1 cellular context compared by ENCODE assay signal in the genomic region with DNA sequence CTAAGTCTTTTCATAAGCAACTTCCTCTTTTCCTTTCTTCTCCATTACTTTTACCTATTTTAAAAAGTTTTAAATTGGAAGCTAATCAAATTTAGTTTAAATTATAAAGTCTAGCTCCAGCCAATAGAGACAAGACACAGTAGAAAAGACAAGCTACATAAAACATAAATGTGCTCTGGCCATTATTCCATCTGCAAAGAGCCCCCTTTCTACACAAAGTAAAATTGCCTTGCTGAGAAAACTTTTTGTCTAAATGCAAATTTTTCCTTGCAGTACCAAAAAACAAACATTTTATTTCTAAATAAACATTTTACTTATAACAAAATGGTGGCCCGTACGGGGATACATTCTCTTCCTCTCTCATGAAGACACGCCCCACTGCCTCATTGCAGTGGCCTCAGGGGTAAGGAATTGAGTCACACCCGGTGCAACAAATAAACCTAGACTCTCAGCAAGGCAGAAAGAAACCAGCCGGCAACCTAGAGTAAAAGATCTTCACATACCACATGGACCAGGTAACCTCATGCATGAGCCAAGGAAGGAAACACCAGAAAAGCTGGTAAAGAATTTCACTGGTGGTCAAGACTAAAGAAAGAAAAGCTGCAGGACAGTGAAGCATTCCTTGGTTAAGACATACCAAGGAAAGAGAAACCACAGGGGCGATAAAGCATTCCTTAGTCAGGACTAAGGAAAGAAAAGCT.
TF ChIP-seq lines count a peak whose summit lies in the region.

No MANE protein-coding gene starts in this region.

TF ChIP-seq in WTC11, 78 proteins besides CTCF, POLR2A, EP300 and RAD21 (continued from another document):
- no peak for TF ChIP-seq JAZF1 (CRISPR knock-in tag; IDR thresholded peaks at IDR 0.05)
- TF ChIP-seq ZNF263 (CRISPR knock-in tag; IDR thresholded peaks at IDR 0.05; ENCODE audit: low read depth), result no peak
- TF ChIP-seq, protein P1, sequence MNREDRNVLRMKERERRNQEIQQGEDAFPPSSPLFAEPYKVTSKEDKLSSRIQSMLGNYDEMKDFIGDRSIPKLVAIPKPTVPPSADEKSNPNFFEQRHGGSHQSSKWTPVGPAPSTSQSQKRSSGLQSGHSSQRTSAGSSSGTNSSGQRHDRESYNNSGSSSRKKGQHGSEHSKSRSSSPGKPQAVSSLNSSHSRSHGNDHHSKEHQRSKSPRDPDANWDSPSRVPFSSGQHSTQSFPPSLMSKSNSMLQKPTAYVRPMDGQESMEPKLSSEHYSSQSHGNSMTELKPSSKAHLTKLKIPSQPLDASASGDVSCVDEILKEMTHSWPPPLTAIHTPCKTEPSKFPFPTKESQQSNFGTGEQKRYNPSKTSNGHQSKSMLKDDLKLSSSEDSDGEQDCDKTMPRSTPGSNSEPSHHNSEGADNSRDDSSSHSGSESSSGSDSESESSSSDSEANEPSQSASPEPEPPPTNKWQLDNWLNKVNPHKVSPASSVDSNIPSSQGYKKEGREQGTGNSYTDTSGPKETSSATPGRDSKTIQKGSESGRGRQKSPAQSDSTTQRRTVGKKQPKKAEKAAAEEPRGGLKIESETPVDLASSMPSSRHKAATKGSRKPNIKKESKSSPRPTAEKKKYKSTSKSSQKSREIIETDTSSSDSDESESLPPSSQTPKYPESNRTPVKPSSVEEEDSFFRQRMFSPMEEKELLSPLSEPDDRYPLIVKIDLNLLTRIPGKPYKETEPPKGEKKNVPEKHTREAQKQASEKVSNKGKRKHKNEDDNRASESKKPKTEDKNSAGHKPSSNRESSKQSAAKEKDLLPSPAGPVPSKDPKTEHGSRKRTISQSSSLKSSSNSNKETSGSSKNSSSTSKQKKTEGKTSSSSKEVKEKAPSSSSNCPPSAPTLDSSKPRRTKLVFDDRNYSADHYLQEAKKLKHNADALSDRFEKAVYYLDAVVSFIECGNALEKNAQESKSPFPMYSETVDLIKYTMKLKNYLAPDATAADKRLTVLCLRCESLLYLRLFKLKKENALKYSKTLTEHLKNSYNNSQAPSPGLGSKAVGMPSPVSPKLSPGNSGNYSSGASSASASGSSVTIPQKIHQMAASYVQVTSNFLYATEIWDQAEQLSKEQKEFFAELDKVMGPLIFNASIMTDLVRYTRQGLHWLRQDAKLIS (CRISPR knock-in tag; IDR thresholded peaks at IDR 0.05; ENCODE audit: borderline replicate concordance), result no peak
- TF ChIP-seq NR3C1 (CRISPR knock-in tag; conservative IDR thresholded peaks at IDR 0.05; ENCODE audit: low read depth), result no peak
